ENCODE assay signal across 9 cellular contexts in genomic region chr2:104434363-104434792, GRCh38.
DNase-seq lines count a peak whose midpoint lies in the region; ATAC-seq, FAIRE-seq and TF ChIP-seq lines count a peak whose summit lies in the region.
"Had no signal": no experiment of that assay in that cellular context is flagged by ENCODE, and none has a peak within 500 bp of the region (broad histone marks: within the 10 kb centered on the region; RNA-seq: fewer than 3 reads in every experiment).

No MANE protein-coding gene starts in this region.

- no TSS peak for BruUV-seq in GM12878 (replicated peaks; lab: Mats Ljungman, UMichigan)

- CTCF ChIA-PET in GM12878 (lab: Yijun Ruan, JAX): interaction anchor here (0.6 to 1.7 kb wide), 4 partner anchors 10 to 397 kb away, joined by 3 to 5 read pairs (median 3); no protein-coding TSS in a partner anchor

- POLR2A ChIA-PET in GM12878 (lab: Charles Lee): interaction anchor here (0.7 kb wide), 2 partner anchors 495 to 896 kb away, joined by 3 to 8 read pairs; no protein-coding TSS in a partner anchor

- peak overlapping the region; percentile 8; the same call in 1 of the 2 replicates for H2AFZ ChIP-seq in GM12878 (ENCODE audit: control insufficient read depth, low read depth, low read length)

- H3K27me3 ChIP-seq in GM12878 (replicated peaks in 1 of 2; ENCODE audit: control insufficient read depth in 2 of 2, insufficient read depth in 2 of 2, low read length in 1 of 2) (no peaks in the 10 kb centered on the region), mucosa of rectum (ENCODE audit: control insufficient read depth in 2 of 2, insufficient read depth in 2 of 2, low read length in 2 of 2) (no peaks in the 10 kb centered on the region), gastroesophageal sphincter (peaks cover 40% of the 10 kb centered on the region)

- in situ Hi-C loops in GM12878 (cut with MboI): no loop called here

- H3K4me2 ChIP-seq in GM12878 (ENCODE audit: control insufficient read depth, insufficient read depth): peak overlapping the region; percentile 67

- 4% methylated on average over 10 of the region's 13 CpGs for WGBS in GM12878 (ENCODE audit: insufficient coverage, insufficient replicate concordance, low lambda C conversion rate, missing lambda C conversion rate)
- 7 to 8% methylated on average over 11 to 13 of the region's 13 CpGs for WGBS in gastroesophageal sphincter (ENCODE audit: low coverage in 1 of 2), 2 donors

- RAD21 ChIA-PET in GM12878 (lab: Charles Lee; ENCODE audit: unreplicated experiment): no interaction called here

- no peak overlapping the region for H3K9ac ChIP-seq in GM12878 (ENCODE audit: control insufficient read depth, insufficient read depth, low read length)
- H3K9ac ChIP-seq in mucosa of rectum (ENCODE audit: low read depth in 1 of 2, low read length in 2 of 2): no peak overlapping the region

- 0 out of 2 replicates have a peak, but pooled peaks have one; percentile 8 for TF ChIP-seq RAD21 in Ishikawa (IDR thresholded peaks at IDR 0.05; ENCODE audit: low read depth)
- no peak for TF ChIP-seq RAD21 in GM12878 (IDR thresholded peaks at IDR 0.05; ENCODE audit: insufficient read depth, low read depth, low read length)

- H3K4me1 ChIP-seq in GM12878 (ENCODE audit: control insufficient read depth, insufficient read depth, low read length) (no peaks in the 10 kb centered on the region), mucosa of rectum (ENCODE audit: control insufficient read depth in 2 of 2, insufficient read depth in 2 of 2, low read length in 2 of 2) (no peaks in the 10 kb centered on the region), gastroesophageal sphincter (no peaks in the 10 kb centered on the region)

- FAIRE-seq in GM12878 (lab: Jason Lieb, UNC): peak; percentile 81

- no peak overlapping the region for H3K27ac ChIP-seq in GM12878 (ENCODE audit: control insufficient read depth, insufficient read depth)
- no peak overlapping the region for H3K27ac ChIP-seq in mucosa of rectum (ENCODE audit: low read depth in 2 of 2, low read length in 2 of 2)
- no peak overlapping the region for H3K27ac ChIP-seq in gastroesophageal sphincter

- peak overlapping the region; percentile 45 for H3K4me3 ChIP-seq in GM12865 (ENCODE audit: low read depth, low read length)
- peak overlapping the region; percentile 51 for H3K4me3 ChIP-seq in GM12878
- H3K4me3 ChIP-seq in mucosa of rectum (ENCODE audit: low read length in 2 of 2): peak overlapping the region; percentile 53 to 56
- peak overlapping the region in 1 of 2 donors; percentile 8 for H3K4me3 ChIP-seq in gastroesophageal sphincter
- H3K4me3 ChIP-seq: lung had no signal

- peak; percentile 63 for DNase-seq in GM12865 (ENCODE audit: low read depth)
- peak; percentile 7 for DNase-seq in GM12878 (ENCODE audit: low read depth, low spot score)
- no peak for DNase-seq in NCI-H524 (lab: John Stamatoyannopoulos, UW)
- no peak for DNase-seq in CD1c-positive myeloid dendritic cell (ENCODE audit: extremely low spot score)

- ATAC-seq in GM21528 (IDR thresholded peaks at IDR 0.05; ENCODE audit: low FRiP score, unreplicated experiment) (peak; percentile 84), GM12878 (peak; percentile 68), gastroesophageal sphincter (no peak)

- no peaks in the 10 kb centered on the region for H3K79me2 ChIP-seq in GM12878 (ENCODE audit: control insufficient read depth, insufficient read depth, low read length)

- no peaks in the 10 kb centered on the region for H3K36me3 ChIP-seq in GM12878 (ENCODE audit: control insufficient read depth in 2 of 2, insufficient read depth in 2 of 2, low read length in 1 of 2)
- H3K36me3 ChIP-seq in mucosa of rectum (ENCODE audit: control insufficient read depth in 2 of 2, insufficient read depth in 2 of 2, low read length in 2 of 2): no peaks in the 10 kb centered on the region
- H3K36me3 ChIP-seq in gastroesophageal sphincter: no peaks in the 10 kb centered on the region

- 0 out of 2 replicates have a peak, but pooled peaks have one; percentile 49 for TF ChIP-seq EP300 in Ishikawa (IDR thresholded peaks at IDR 0.05; ENCODE audit: borderline replicate concordance)
- no peak for TF ChIP-seq EP300 in GM12878 (IDR thresholded peaks at IDR 0.05; ENCODE audit: borderline replicate concordance in 1 of 2, control insufficient read depth in 1 of 2, low read depth in 2 of 2, low read length in 2 of 2)
- TF ChIP-seq EP300 in gastroesophageal sphincter (IDR thresholded peaks at IDR 0.05): no peak

- no peak for TF ChIP-seq POLR2A in GM12878 (IDR thresholded peaks at IDR 0.05; ENCODE audit: low read depth, low read length)
- TF ChIP-seq POLR2A in gastroesophageal sphincter (IDR thresholded peaks at IDR 0.05): no peak

- intact Hi-C loops in GM12878 (cut with micrococcal nuclease; ENCODE audit: unreplicated experiment): no loop called here

- H4K20me1 ChIP-seq in GM12878 (ENCODE audit: control insufficient read depth, insufficient read depth): no peaks in the 10 kb centered on the region

- no peak for TF ChIP-seq CTCF in GM12865 (IDR thresholded peaks at IDR 0.05; ENCODE audit: insufficient read depth, low read depth, low read length, missing control alignments)
- no peak for TF ChIP-seq CTCF in GM12878 (IDR thresholded peaks at IDR 0.05 in 2 of 3, conservative IDR thresholded peaks at IDR 0.05 in 1 of 3; ENCODE audit: control insufficient read depth in 2 of 3, extremely low read depth in 1 of 3, insufficient read depth in 1 of 3, low read depth in 3 of 3, low read length in 3 of 3)
- TF ChIP-seq CTCF in gastroesophageal sphincter (IDR thresholded peaks at IDR 0.05): no peak

- SMC1A ChIA-PET in GM12878 (lab: Charles Lee; ENCODE audit: uncharacterized antibody, unreplicated experiment): interaction anchor here (1.0 to 2.2 kb wide), 5 partner anchors 10 to 66 kb away, joined by 3 to 6 read pairs (median 3); no protein-coding TSS in a partner anchor

- H3K9me3 ChIP-seq in GM12878 (replicated peaks; ENCODE audit: control insufficient read depth, insufficient read depth, low read length) (no peaks in the 10 kb centered on the region), mucosa of rectum (ENCODE audit: control insufficient read depth in 2 of 2, low read length in 2 of 2) (no peaks in the 10 kb centered on the region), gastroesophageal sphincter (no peaks in the 10 kb centered on the region)

TF ChIP-seq in Ishikawa, 13 proteins besides CTCF, POLR2A, EP300 and RAD21 (continues in another document):
- TF ChIP-seq ZBTB7A (IDR thresholded peaks at IDR 0.05; ENCODE audit: low read depth) (no peak), FOXM1 (IDR thresholded peaks at IDR 0.05; ENCODE audit: borderline replicate concordance, low read depth) (0 out of 2 replicates have a peak, but pooled peaks have one; percentile 16), CEBPB (IDR thresholded peaks at IDR 0.05) (no peak), TAF1 (IDR thresholded peaks at IDR 0.05; ENCODE audit: low read depth) (no peak), MAX (IDR thresholded peaks at IDR 0.05) (0 out of 2 replicates have a peak, but pooled peaks have one; percentile 27), YY1 (IDR thresholded peaks at IDR 0.05; ENCODE audit: low read depth) (no peak), CREB1 (IDR thresholded peaks at IDR 0.05; ENCODE audit: low read depth) (no peak), TEAD4 (IDR thresholded peaks at IDR 0.05) (peak; percentile 61)

TF ChIP-seq in GM12878, 131 proteins besides CTCF, POLR2A, EP300 and RAD21 (continues in another document):
- no peak for TF ChIP-seq YY1 (IDR thresholded peaks at IDR 0.05; ENCODE audit: low read depth, low read length)
- TF ChIP-seq ZBTB40 (IDR thresholded peaks at IDR 0.05; ENCODE audit: borderline replicate concordance): no peak
- TF ChIP-seq CEBPB (IDR thresholded peaks at IDR 0.05; ENCODE audit: borderline replicate concordance in 1 of 2, low read depth in 2 of 2, low read length in 2 of 2): no peak
- TF ChIP-seq KDM1A (IDR thresholded peaks at IDR 0.05; ENCODE audit: borderline replicate concordance): no peak
- no peak for TF ChIP-seq CREB1 (IDR thresholded peaks at IDR 0.05; ENCODE audit: low read depth)
- TF ChIP-seq ATF2 (IDR thresholded peaks at IDR 0.05; ENCODE audit: low read length): no peak
- no peak for TF ChIP-seq MTA2 (IDR thresholded peaks at IDR 0.05; ENCODE audit: low read depth)
- no peak for TF ChIP-seq PAX8 (IDR thresholded peaks at IDR 0.05)

Comparison
In these comparisons a context has a peak if more than half of its experiments do, and no peak if none do; other contexts are left out.
1. DNase-seq: peak in GM12865 (single experiment) and GM12878 (single experiment); none in NCI-H524 (0 of 2) and CD1c-positive myeloid dendritic cell (single experiment).